ENCODE assay signal across 1 cellular context in genomic region chr19:48190288-48191284, GRCh38.
TF ChIP-seq lines count a peak whose summit lies in the region.

No MANE protein-coding gene starts in this region.

TF ChIP-seq in WTC11, 78 proteins besides CTCF, POLR2A, EP300 and RAD21 (continued from another document):
- peak; percentile 94 for TF ChIP-seq USF1 (CRISPR knock-in tag; IDR thresholded peaks at IDR 0.05)
- no peak for TF ChIP-seq HMGXB4 (CRISPR knock-in tag; IDR thresholded peaks at IDR 0.05)
- no peak for TF ChIP-seq ZNF138 (CRISPR knock-in tag; conservative IDR thresholded peaks at IDR 0.05)
- no peak for TF ChIP-seq NR1H2 (CRISPR knock-in tag; IDR thresholded peaks at IDR 0.05)
